In the genomic region with DNA sequence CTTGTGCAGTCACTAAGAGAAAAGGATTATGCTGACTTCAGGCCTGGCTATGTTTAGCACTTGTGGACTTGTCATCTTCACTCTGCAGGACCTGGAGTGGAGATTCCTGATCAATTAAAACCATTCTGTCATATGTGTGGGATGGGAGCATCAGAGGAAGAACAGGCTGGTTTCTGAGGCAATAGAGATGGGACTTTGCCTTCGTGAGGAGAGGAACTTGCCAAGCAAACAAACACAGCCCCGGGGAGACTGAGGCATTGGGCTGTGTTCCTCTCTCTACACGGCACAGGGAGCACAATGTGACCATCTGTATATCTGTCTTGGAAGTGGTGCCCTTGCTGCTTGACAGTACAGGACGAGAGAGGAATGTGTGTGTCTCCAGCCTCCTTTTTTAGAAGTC, we compare ENCODE assay signal across 34 cellular contexts. TPM values are rescaled to one million over a fixed set of nuclear protein-coding genes. Genes with fewer than 3 reads are reported as not detected.
"Had no signal": no experiment of that assay in that cellular context is flagged by ENCODE, and none has a peak within 500 bp of the region (broad histone marks: within the 10 kb centered on the region; RNA-seq: fewer than 3 reads in every experiment).

No MANE protein-coding gene starts in this region.

- H3K36me3 ChIP-seq: Peyer's patch, SJSA1 had no signal

- H3K4me1 Mint-ChIP-seq: activated naive CD4-positive, alpha-beta T cell treated with anti-CD3 and anti-CD28 coated beads, Interleukin-2, amount 10 ng/mL, durations not matched to agents 7 days and 5 days had no signal

- H3K27me3 ChIP-seq: Peyer's patch, SJSA1 had no signal

- H3K4me1 ChIP-seq: Peyer's patch, SJSA1 had no signal

- H3K4me3 Mint-ChIP-seq: activated CD4-positive, alpha-beta memory T cell treated with anti-CD3 and anti-CD28 coated beads for 36 hours; activated naive CD4-positive, alpha-beta T cell treated with anti-CD3 and anti-CD28 coated beads, Interleukin-2, amount 10 ng/mL, durations not matched to agents 7 days and 5 days; activated naive CD8-positive, alpha-beta T cell; activated naive CD8-positive, alpha-beta T cell treated with anti-CD3 and anti-CD28 coated beads, Interleukin-2, amount 50 U/mL, for 24 hours; activated T-cell treated with anti-CD3 and anti-CD28 coated beads, Interleukin-2, amount 50 U/mL, for 72 hours; brain; T-helper 1 cell treated with Interleukin-12 subunit alpha and Interleukin-12 subunit beta and Interleukin-4 antibody, amounts not matched to agents 30 μg/mL and 1 μg/mL, for 36 hours; T-helper 2 cell treated with Interferon-gamma antibody and Interleukin-4, amounts not matched to agents 5 μg/mL and 100 μg/mL, for 36 hours had no signal

- DNase-seq: activated CD4-positive, alpha-beta memory T cell treated with anti-CD3 and anti-CD28 coated beads for 36 hours; activated CD4-positive, alpha-beta T cell treated with anti-CD3 and anti-CD28 coated beads for 4 hours; activated CD4-positive, alpha-beta T cell treated with anti-CD3 and anti-CD28 coated beads, Interleukin-2, amount 50 U/mL, for 1 hour; activated naive CD4-positive, alpha-beta T cell treated with anti-CD3 and anti-CD28 coated beads, Interleukin-2, amount 10 ng/mL, durations not matched to agents 7 days and 5 days; activated naive CD8-positive, alpha-beta T cell treated with anti-CD3 and anti-CD28 coated beads, Interleukin-2, amount 50 U/mL, for 24 hours; activated T-cell treated with anti-CD3 and anti-CD28 coated beads, Interleukin-2, amount 50 U/mL, for 1 hour; activated T-cell treated with anti-CD3 and anti-CD28 coated beads, Interleukin-2, amount 50 U/mL, for 72 hours; anterior cingulate cortex; caudate nucleus; cerebellar nuclear complex; NCI-H1092 treated with DMSO at 0.1 percent for 48 hours; NCI-H1417; NCI-H146; NCI-H187; NCI-H2029 treated with DMSO at 0.1 percent for 48 hours; NCI-H2107; NCI-H2171; NCI-H510A; NCI-H526; NCI-H748 treated with DMSO at 0.1 percent for 48 hours; NK-92 treated with Interleukin-12 subunit alpha and Interleukin-12 subunit beta, amount 100 ng/mL, for 24 hours; RPMI8226; SHP77 treated with DMSO at 0.1 percent for 48 hours; SK-N-SH had no signal

- H3K9me3 ChIP-seq: Peyer's patch, SJSA1, SK-N-SH had no signal

- H3K4me2 ChIP-seq: SK-N-SH had no signal

- H3K27me3 Mint-ChIP-seq: brain had no signal

- H3K9me3 Mint-ChIP-seq: activated CD4-positive, alpha-beta memory T cell treated with anti-CD3 and anti-CD28 coated beads for 36 hours; activated naive CD4-positive, alpha-beta T cell treated with anti-CD3 and anti-CD28 coated beads, Interleukin-2, amount 10 ng/mL, durations not matched to agents 7 days and 5 days; activated naive CD8-positive, alpha-beta T cell treated with anti-CD3 and anti-CD28 coated beads, Interleukin-2, amount 50 U/mL, for 24 hours; activated T-cell treated with anti-CD3 and anti-CD28 coated beads, Interleukin-2, amount 50 U/mL, for 72 hours; activated T-helper 2 cell treated with anti-CD3 and anti-CD28 coated beads, Interferon-gamma antibody, Interleukin-2, Interleukin-4, amounts not matched to agents 10 μg/mL and 5 μg/mL and 100 μg/mL, durations not matched to agents 14 hours and 24 hours and 36 hours; brain; T-helper 1 cell treated with Interleukin-12 subunit alpha and Interleukin-12 subunit beta and Interleukin-4 antibody, amounts not matched to agents 30 μg/mL and 1 μg/mL, for 36 hours; T-helper 2 cell treated with Interferon-gamma antibody and Interleukin-4, amounts not matched to agents 5 μg/mL and 100 μg/mL, for 36 hours had no signal

- H3K36me3 Mint-ChIP-seq: activated CD4-positive, alpha-beta memory T cell treated with anti-CD3 and anti-CD28 coated beads for 36 hours; activated naive CD4-positive, alpha-beta T cell treated with anti-CD3 and anti-CD28 coated beads, Interleukin-2, amount 10 ng/mL, durations not matched to agents 7 days and 5 days; activated naive CD8-positive, alpha-beta T cell had no signal

- H3K4me3 ChIP-seq: Peyer's patch, SJSA1 had no signal

- H3K9ac ChIP-seq: SK-N-SH had no signal

- H3K27ac Mint-ChIP-seq: activated CD4-positive, alpha-beta memory T cell treated with anti-CD3 and anti-CD28 coated beads for 36 hours; activated naive CD4-positive, alpha-beta T cell treated with anti-CD3 and anti-CD28 coated beads, Interleukin-2, amount 10 ng/mL, durations not matched to agents 7 days and 5 days; activated naive CD8-positive, alpha-beta T cell; activated naive CD8-positive, alpha-beta T cell treated with anti-CD3 and anti-CD28 coated beads, Interleukin-2, amount 50 U/mL, for 24 hours; activated T-cell treated with anti-CD3 and anti-CD28 coated beads, Interleukin-2, amount 50 U/mL, for 72 hours; activated T-helper 2 cell treated with anti-CD3 and anti-CD28 coated beads, Interferon-gamma antibody, Interleukin-2, Interleukin-4, amounts not matched to agents 10 μg/mL and 5 μg/mL and 100 μg/mL, durations not matched to agents 14 hours and 24 hours and 36 hours; brain; T-helper 1 cell treated with Interleukin-12 subunit alpha and Interleukin-12 subunit beta and Interleukin-4 antibody, amounts not matched to agents 30 μg/mL and 1 μg/mL, for 36 hours; T-helper 2 cell treated with Interferon-gamma antibody and Interleukin-4, amounts not matched to agents 5 μg/mL and 100 μg/mL, for 36 hours had no signal

- H3K27ac ChIP-seq: Peyer's patch, SJSA1 had no signal

- ATAC-seq: activated CD4-positive, CD25-positive, alpha-beta regulatory T cell treated with anti-CD3 and anti-CD28 coated beads, Interleukin-2, amount 50 U/mL, for 24 hours; activated naive CD8-positive, alpha-beta T cell treated with anti-CD3 and anti-CD28 coated beads, Interleukin-2, amount 50 U/mL, for 24 hours; activated T-cell treated with anti-CD3 and anti-CD28 coated beads, Interleukin-2, amount 50 U/mL, for 72 hours; PC-3 had no signal

RNA-seq across cellular contexts. Expression of gene VASH2, which starts 23.1 kb away (rescaled TPM):
- total RNA-seq: bronchial epithelial cell had no signal
